15 cellular contexts compared by ENCODE assay signal in genomic region chr13:80556291-80556690, GRCh38.
DNase-seq lines count a peak whose midpoint lies in the region; ATAC-seq, FAIRE-seq and TF ChIP-seq lines count a peak whose summit lies in the region.
"Had no signal": no experiment of that assay in that cellular context is flagged by ENCODE, and none has a peak within 500 bp of the region (broad histone marks: within the 10 kb centered on the region; RNA-seq: fewer than 3 reads in every experiment).

No MANE protein-coding gene starts in this region.

- TF ChIP-seq CTCF in astrocyte of the cerebellum (IDR thresholded peaks at IDR 0.05; ENCODE audit: low read depth, low read length, missing control alignments) (no peak), K562 (IDR thresholded peaks at IDR 0.05 in 2 of 3, conservative IDR thresholded peaks at IDR 0.05 in 1 of 3; ENCODE audit: insufficient read depth in 2 of 3, low read depth in 1 of 3, low read length in 3 of 3) (no peak), epithelial cell of esophagus (IDR thresholded peaks at IDR 0.05; ENCODE audit: insufficient read depth, low read depth, low read length, missing control alignments) (no peak), nephron progenitor cell (IDR thresholded peaks at IDR 0.05) (no peak), lower leg skin (IDR thresholded peaks at IDR 0.05) (no peak)

- peaks cover 25% of the 10 kb centered on the region for H3K4me1 Mint-ChIP-seq in nephron progenitor cell
- H3K4me1 Mint-ChIP-seq in activated T-helper 17 cell treated with anti-CD3 and anti-CD28 coated beads, Interleukin-2, amount 50 U/mL, for 72 hours: no peaks in the 10 kb centered on the region

- no peak overlapping the region for H3K9ac ChIP-seq in K562 (ENCODE audit: insufficient read depth in 1 of 2, low read depth in 2 of 2, low read length in 2 of 2)

- no peak for FAIRE-seq in K562 (lab: Jason Lieb, UNC)
- FAIRE-seq: A204.1 had no signal

- no peaks in the 10 kb centered on the region for H3K9me3 ChIP-seq in K562 (replicated peaks; ENCODE audit: control insufficient read depth, insufficient read depth, low read depth, low read length)

- H3K4me2 ChIP-seq in K562 (ENCODE audit: insufficient read depth, low read length): no peak overlapping the region
- H3K4me2 ChIP-seq: GM23338 had no signal

- ATAC-seq in K562 (no peak), HG03045 (IDR thresholded peaks at IDR 0.05; ENCODE audit: unreplicated experiment) (no peak)
- ATAC-seq in activated T-helper 17 cell treated with anti-CD3 and anti-CD28 coated beads, Interleukin-2, amount 50 U/mL, for 72 hours (replicated peaks): no peak
- ATAC-seq: GM23338 had no signal

- no peaks in the 10 kb centered on the region for H3K9me1 ChIP-seq in K562 (ENCODE audit: control insufficient read depth, insufficient read depth, low read length)

- TF ChIP-seq EP300 in K562 (IDR thresholded peaks at IDR 0.05; ENCODE audit: low read length): no peak

- peak overlapping the region; percentile 14 for H3K27ac Mint-ChIP-seq in nephron progenitor cell
- H3K27ac Mint-ChIP-seq in activated T-helper 17 cell treated with anti-CD3 and anti-CD28 coated beads, Interleukin-2, amount 50 U/mL, for 72 hours: no peak overlapping the region
- H3K27ac Mint-ChIP-seq: B cell; CD4-positive, alpha-beta T cell; GM23338 had no signal

- no peak overlapping the region for H3K4me3 ChIP-seq in astrocyte of the cerebellum (ENCODE audit: low read depth, low read length)
- no peak overlapping the region for H3K4me3 ChIP-seq in K562
- H3K4me3 ChIP-seq in epithelial cell of esophagus (ENCODE audit: low read length): no peak overlapping the region
- H3K4me3 ChIP-seq in lower leg skin (ENCODE audit: low read depth, poor library complexity, severe bottlenecking): no peak overlapping the region
- H3K4me3 ChIP-seq: GM23338 had no signal

- no peaks in the 10 kb centered on the region for H3K27me3 Mint-ChIP-seq in nephron progenitor cell (ENCODE audit: low read depth, poor library complexity)
- H3K27me3 Mint-ChIP-seq in activated T-helper 17 cell treated with anti-CD3 and anti-CD28 coated beads, Interleukin-2, amount 50 U/mL, for 72 hours: no peaks in the 10 kb centered on the region
- H3K27me3 Mint-ChIP-seq: B cell; CD4-positive, alpha-beta T cell had no signal

- H3K4me1 ChIP-seq in K562 (replicated peaks in 1 of 2; ENCODE audit: control insufficient read depth in 2 of 2, insufficient read depth in 2 of 2, low read length in 2 of 2): no peaks in the 10 kb centered on the region

- in situ Hi-C loops in astrocyte of the cerebellum (cut with HindIII; ENCODE audit: low sequenced_read_pairs): no loop called here
- in situ Hi-C loops in K562 (cut with MboI): no loop called here

- DNase-seq in astrocyte of the cerebellum (ENCODE audit: low read depth): peak; percentile 28
- peak; percentile 8 to 35 (median 28) for DNase-seq in K562 (ENCODE audit: extremely low read depth in 1 of 4, low spot score in 3 of 4)
- peak; percentile 8 for DNase-seq in epithelial cell of esophagus (ENCODE audit: low read depth)
- DNase-seq in nephron progenitor cell: no peak
- no peak for DNase-seq in lower leg skin (ENCODE audit: low spot score in 2 of 2)
- DNase-seq: C1 segment of cervical spinal cord; Calu3; CD4-positive, alpha-beta T cell; DMS 273 treated with DMSO at 0.1 percent for 48 hours; H7 had no signal

- TF ChIP-seq POLR2A in K562 (conservative IDR thresholded peaks at IDR 0.05): no peak
- TF ChIP-seq POLR2A in lower leg skin (IDR thresholded peaks at IDR 0.05): no peak

- H3K27me3 ChIP-seq in K562 (ENCODE audit: control insufficient read depth in 2 of 2, insufficient read depth in 2 of 2, low read length in 2 of 2): peaks cover 6 to 13% of the 10 kb centered on the region in 2 experiments

- peaks cover 4% of the 10 kb centered on the region for H3K9me3 Mint-ChIP-seq in nephron progenitor cell
- peaks cover 7% of the 10 kb centered on the region for H3K9me3 Mint-ChIP-seq in activated T-helper 17 cell treated with anti-CD3 and anti-CD28 coated beads, Interleukin-2, amount 50 U/mL, for 72 hours
- H3K9me3 Mint-ChIP-seq: CD4-positive, alpha-beta T cell; GM23338 had no signal

- H3K36me3 ChIP-seq in K562 (ENCODE audit: control insufficient read depth, insufficient read depth, low read length): no peaks in the 10 kb centered on the region

- no TSS peak for BruUV-seq in K562 (replicated peaks; lab: Mats Ljungman, UMichigan)

- no peaks in the 10 kb centered on the region for H4K20me1 ChIP-seq in K562 (replicated peaks; ENCODE audit: control insufficient read depth, insufficient read depth, low read length)

- no peaks in the 10 kb centered on the region for H3K79me2 ChIP-seq in K562 (ENCODE audit: control insufficient read depth, insufficient read depth, low read length)

- TF ChIP-seq RAD21 in K562 (CRISPR knock-in tag; conservative IDR thresholded peaks at IDR 0.05 in 1 of 2, IDR thresholded peaks at IDR 0.05 in 1 of 2): no peak

- CTCF ChIA-PET in K562 (lab: Yijun Ruan, JAX; ENCODE audit: low intra/inter-chr PET ratio): no interaction called here

- no peak overlapping the region for H2AFZ ChIP-seq in K562 (ENCODE audit: low read depth, low read length)
- H2AFZ ChIP-seq: GM23338 had no signal

- H3K4me3 Mint-ChIP-seq in nephron progenitor cell: no peak overlapping the region
- H3K4me3 Mint-ChIP-seq in activated T-helper 17 cell treated with anti-CD3 and anti-CD28 coated beads, Interleukin-2, amount 50 U/mL, for 72 hours: no peak overlapping the region
- H3K4me3 Mint-ChIP-seq: B cell; CD4-positive, alpha-beta T cell; GM23338 had no signal

- no peaks in the 10 kb centered on the region for H3K36me3 Mint-ChIP-seq in nephron progenitor cell (ENCODE audit: low read depth)
- H3K36me3 Mint-ChIP-seq in activated T-helper 17 cell treated with anti-CD3 and anti-CD28 coated beads, Interleukin-2, amount 50 U/mL, for 72 hours (ENCODE audit: low read depth): no peaks in the 10 kb centered on the region

- intact Hi-C loops in K562 (cut with micrococcal nuclease) (no loop called here), lower leg skin (cut with DNase I; ENCODE audit: low total_unique reads) (no loop called here)

- WGBS in K562 (ENCODE audit: insufficient coverage, low coverage, missing lambda C conversion rate): 5% methylated on average over 4 of the region's 4 CpGs
- 55 to 60% methylated on average over 4 of the region's 4 CpGs for WGBS in lower leg skin, 2 donors

- POLR2A ChIA-PET in K562 (lab: Yijun Ruan, JAX): no interaction called here

- no peak overlapping the region for H3K27ac ChIP-seq in K562 (ENCODE audit: extremely low read depth, low read depth, low read length)

TF ChIP-seq in K562, 482 proteins besides CTCF, POLR2A, EP300 and RAD21:
- TF ChIP-seq SMARCA5 (IDR thresholded peaks at IDR 0.05): no peak
- peak; percentile 7 for TF ChIP-seq BRF1 (IDR thresholded peaks at IDR 0.05; ENCODE audit: borderline replicate concordance, extremely low read depth, insufficient read length)

Comparison
In these comparisons a context has a peak if more than half of its experiments do, and no peak if none do; other contexts are left out.
1. DNase-seq: peak in astrocyte of the cerebellum (single experiment), K562 (4 of 4) and epithelial cell of esophagus (single experiment); none in nephron progenitor cell (single experiment) and lower leg skin (0 of 2).